ENCODE assay signal across 21 cellular contexts in genomic region chr15:37872661-37873060, GRCh38.
A peak's percentile ranks its signal among the peaks of the same experiment; 100 is the strongest.
DNase-seq lines count a peak whose midpoint lies in the region; ATAC-seq and TF ChIP-seq lines count a peak whose summit lies in the region.
"Had no signal": no experiment of that assay in that cellular context is flagged by ENCODE, and none has a peak within 500 bp of the region (broad histone marks: within the 10 kb centered on the region; RNA-seq: fewer than 3 reads in every experiment).

No MANE protein-coding gene starts in this region.

- H3K27ac ChIP-seq in caudate nucleus (ENCODE audit: low read depth, low read length) (peak overlapping the region; percentile 19), gastrocnemius medialis (no peak overlapping the region), right cardiac atrium (ENCODE audit: low read length) (no peak overlapping the region)
- H3K27ac ChIP-seq: body of pancreas, colonic mucosa, foreskin keratinocyte, neutrophil, RWPE1, thoracic aorta had no signal

- TF ChIP-seq POLR2A in gastrocnemius medialis (IDR thresholded peaks at IDR 0.05), result no peak

- H3K4me1 Mint-ChIP-seq in mesothelial cell of epicardium, result peaks cover 21% of the 10 kb centered on the region
- H3K4me1 Mint-ChIP-seq: activated naive CD8-positive, alpha-beta T cell treated with anti-CD3 and anti-CD28 coated beads for 36 hours; activated T-helper 17 cell treated with anti-CD3 and anti-CD28 coated beads, Interleukin-2, amount 50 U/mL, for 72 hours; CD8-positive, alpha-beta memory T cell; stimulated activated effector memory CD8-positive, alpha-beta T cell treated with anti-CD3 and anti-CD28 coated beads, Interleukin-12 subunit alpha, Interleukin-12 subunit beta, amount 100 ng/mL, for 72 hours had no signal

- peak overlapping the region; percentile 22 for H3K27ac Mint-ChIP-seq in mesothelial cell of epicardium
- H3K27ac Mint-ChIP-seq: activated naive CD8-positive, alpha-beta T cell treated with anti-CD3 and anti-CD28 coated beads for 36 hours; activated T-helper 17 cell treated with anti-CD3 and anti-CD28 coated beads, Interleukin-2, amount 50 U/mL, for 72 hours; CD8-positive, alpha-beta memory T cell; stimulated activated effector memory CD8-positive, alpha-beta T cell treated with anti-CD3 and anti-CD28 coated beads, Interleukin-12 subunit alpha, Interleukin-12 subunit beta, amount 100 ng/mL, for 72 hours had no signal

- DNase-seq in AG08395 (ENCODE audit: low spot score) (peak; percentile 7), LNCaP clone FGC (ENCODE audit: low read depth) (peak; percentile 4), caudate nucleus (lab: John Stamatoyannopoulos, UW) (peak in 3 of 61 donors; percentile 2 to 7 (median 5)), mesothelial cell of epicardium (ENCODE audit: low spot score in 2 of 2, unreplicated experiment in 2 of 2) (no peak), gastrocnemius medialis (no peak), right cardiac atrium (no peak)
- no peak for DNase-seq in activated CD8-positive, alpha-beta memory T cell treated with anti-CD3 and anti-CD28 coated beads, Interleukin-2, amount 50 U/mL, for 48 hours
- DNase-seq in activated CD4-positive, alpha-beta T cell treated with anti-CD3 and anti-CD28 coated beads, Interleukin-2, amount 50 U/mL, for 4 hours, result no peak
- DNase-seq: activated CD4-positive, alpha-beta T cell treated with anti-CD3 and anti-CD28 coated beads for 1 hour; activated naive CD8-positive, alpha-beta T cell treated with anti-CD3 and anti-CD28 coated beads for 36 hours; CD8-positive, alpha-beta memory T cell; colonic mucosa; foreskin keratinocyte; kidney glomerular epithelial cell; NCI-H226 had no signal

- 57% methylated on average over 9 of the region's 9 CpGs for WGBS in right cardiac atrium

- intact Hi-C loops in gastrocnemius medialis (cut with DNase I; ENCODE audit: low total_unique reads), result no loop called here
- intact Hi-C loops in right cardiac atrium (cut with DNase I), result no loop called here

- no peaks in the 10 kb centered on the region for H3K9me3 Mint-ChIP-seq in mesothelial cell of epicardium
- H3K9me3 Mint-ChIP-seq: activated naive CD8-positive, alpha-beta T cell treated with anti-CD3 and anti-CD28 coated beads for 36 hours; activated T-helper 17 cell treated with anti-CD3 and anti-CD28 coated beads, Interleukin-2, amount 50 U/mL, for 72 hours; CD8-positive, alpha-beta memory T cell; stimulated activated effector memory CD8-positive, alpha-beta T cell treated with anti-CD3 and anti-CD28 coated beads, Interleukin-12 subunit alpha, Interleukin-12 subunit beta, amount 100 ng/mL, for 72 hours had no signal

- H3K9me3 ChIP-seq in gastrocnemius medialis (no peaks in the 10 kb centered on the region), right cardiac atrium (ENCODE audit: control insufficient read depth, low read length) (no peaks in the 10 kb centered on the region)
- H3K9me3 ChIP-seq: body of pancreas, colonic mucosa, neutrophil, thoracic aorta had no signal

- H3K27me3 ChIP-seq in gastrocnemius medialis (no peaks in the 10 kb centered on the region), right cardiac atrium (ENCODE audit: control insufficient read depth, insufficient read depth) (no peaks in the 10 kb centered on the region)
- H3K27me3 ChIP-seq: body of pancreas, colonic mucosa, neutrophil had no signal

- no peaks in the 10 kb centered on the region for H3K27me3 Mint-ChIP-seq in mesothelial cell of epicardium (ENCODE audit: low read depth)

- H3K36me3 ChIP-seq in gastrocnemius medialis, result no peaks in the 10 kb centered on the region
- H3K36me3 ChIP-seq: colonic mucosa, neutrophil, thoracic aorta had no signal

- no peak overlapping the region for H3K4me3 Mint-ChIP-seq in mesothelial cell of epicardium
- H3K4me3 Mint-ChIP-seq: activated naive CD8-positive, alpha-beta T cell treated with anti-CD3 and anti-CD28 coated beads for 36 hours; activated T-helper 17 cell treated with anti-CD3 and anti-CD28 coated beads, Interleukin-2, amount 50 U/mL, for 72 hours; CD8-positive, alpha-beta memory T cell; stimulated activated effector memory CD8-positive, alpha-beta T cell treated with anti-CD3 and anti-CD28 coated beads, Interleukin-12 subunit alpha, Interleukin-12 subunit beta, amount 100 ng/mL, for 72 hours had no signal

- H3K4me3 ChIP-seq in LNCaP clone FGC (ENCODE audit: low read depth, low read length), result no peak overlapping the region
- H3K4me3 ChIP-seq in gastrocnemius medialis, result no peak overlapping the region
- no peak overlapping the region for H3K4me3 ChIP-seq in right cardiac atrium (ENCODE audit: low read length)
- H3K4me3 ChIP-seq: body of pancreas, colonic mucosa, thoracic aorta had no signal

- ATAC-seq in gastrocnemius medialis, result no peak
- ATAC-seq in right cardiac atrium, result no peak
- ATAC-seq: activated T-helper 17 cell treated with anti-CD3 and anti-CD28 coated beads, Interleukin-2, amount 50 U/mL, for 72 hours; body of pancreas; foreskin keratinocyte; stimulated activated effector memory CD8-positive, alpha-beta T cell treated with anti-CD3 and anti-CD28 coated beads, Interleukin-12 subunit alpha, Interleukin-12 subunit beta, amount 100 ng/mL, for 72 hours had no signal

- no peaks in the 10 kb centered on the region for H3K4me1 ChIP-seq in gastrocnemius medialis
- H3K4me1 ChIP-seq in right cardiac atrium (ENCODE audit: control insufficient read depth, insufficient read depth, low read length), result peaks cover 2% of the 10 kb centered on the region
- H3K4me1 ChIP-seq: body of pancreas, colonic mucosa had no signal

- in situ Hi-C loops in gastrocnemius medialis (cut with MboI; ENCODE audit: low sequenced_read_pairs in 4 of 4), result loop anchor here in 1 of 4 donors (25.0 kb wide), 1 partner anchor 90 kb away; no protein-coding TSS in a partner anchor

- no peak for TF ChIP-seq CTCF in LNCaP clone FGC (IDR thresholded peaks at IDR 0.05; ENCODE audit: control insufficient read depth, extremely low read depth, insufficient read depth)
- no peak for TF ChIP-seq CTCF in mesothelial cell of epicardium (IDR thresholded peaks at IDR 0.05; ENCODE audit: unreplicated experiment)
- TF ChIP-seq CTCF in gastrocnemius medialis (IDR thresholded peaks at IDR 0.05 in 4 of 5, conservative IDR thresholded peaks at IDR 0.05 in 1 of 5), result no peak

- no peaks in the 10 kb centered on the region for H3K36me3 Mint-ChIP-seq in mesothelial cell of epicardium
- H3K36me3 Mint-ChIP-seq: activated naive CD8-positive, alpha-beta T cell treated with anti-CD3 and anti-CD28 coated beads for 36 hours; CD8-positive, alpha-beta memory T cell; stimulated activated effector memory CD8-positive, alpha-beta T cell treated with anti-CD3 and anti-CD28 coated beads, Interleukin-12 subunit alpha, Interleukin-12 subunit beta, amount 100 ng/mL, for 72 hours had no signal

Comparison
In these comparisons a context has a peak if more than half of its experiments do, and no peak if none do; other contexts are left out.
1. DNase-seq: peak in AG08395 (single experiment) and LNCaP clone FGC (single experiment); none in mesothelial cell of epicardium (0 of 2), activated CD8-positive, alpha-beta memory T cell treated with anti-CD3 and anti-CD28 coated beads, Interleukin-2, amount 50 U/mL, for 48 hours (single experiment), gastrocnemius medialis (0 of 2), right cardiac atrium (0 of 3) and activated CD4-positive, alpha-beta T cell treated with anti-CD3 and anti-CD28 coated beads, Interleukin-2, amount 50 U/mL, for 4 hours (0 of 2).